Comparison of ENCODE assay signal across 1 cellular context in the genomic region with DNA sequence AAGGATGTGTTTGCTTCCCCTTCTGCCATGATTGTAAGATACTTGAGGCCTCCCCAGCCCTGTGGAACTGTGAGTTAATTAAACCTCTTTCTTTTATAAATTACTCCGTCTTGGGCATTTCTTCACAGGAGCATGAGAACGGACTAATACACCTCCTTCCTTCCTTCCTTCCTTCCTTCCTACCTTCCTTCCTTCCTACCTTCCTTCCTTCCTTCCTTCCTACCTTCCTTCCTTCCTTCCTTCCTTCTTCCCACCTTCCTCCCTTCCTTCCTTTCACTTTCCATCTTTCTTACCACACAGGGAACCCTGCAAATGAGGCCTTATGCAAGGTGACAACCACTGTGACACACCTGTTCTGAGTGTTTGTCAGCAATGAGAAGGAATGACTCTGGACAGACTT.
TF ChIP-seq lines count a peak whose summit lies in the region.

No MANE protein-coding gene starts in this region.

TF ChIP-seq in WTC11, 78 proteins besides CTCF, POLR2A, EP300 and RAD21:
- TF ChIP-seq HMGA2 (CRISPR knock-in tag; IDR thresholded peaks at IDR 0.05) (no peak), ATF3 (CRISPR knock-in tag; conservative IDR thresholded peaks at IDR 0.05) (no peak), MXD4 (CRISPR knock-in tag; IDR thresholded peaks at IDR 0.05; ENCODE audit: borderline replicate concordance) (no peak), NR3C1 (CRISPR knock-in tag; conservative IDR thresholded peaks at IDR 0.05; ENCODE audit: low read depth) (no peak), PREB (CRISPR knock-in tag; IDR thresholded peaks at IDR 0.05; ENCODE audit: borderline replicate concordance) (no peak), ZNF281 (CRISPR knock-in tag; IDR thresholded peaks at IDR 0.05) (no peak), NFYB (CRISPR knock-in tag; conservative IDR thresholded peaks at IDR 0.05; ENCODE audit: low read depth) (no peak), NR2C2 (CRISPR knock-in tag; IDR thresholded peaks at IDR 0.05) (no peak), ZNF423 (CRISPR knock-in tag; IDR thresholded peaks at IDR 0.05) (no peak), GRHL2 (CRISPR knock-in tag; IDR thresholded peaks at IDR 0.05; ENCODE audit: insufficient replicate concordance, severe bottlenecking) (no peak), CDX4 (CRISPR knock-in tag; IDR thresholded peaks at IDR 0.05; ENCODE audit: borderline replicate concordance) (no peak)
